19 cellular contexts compared by ENCODE assay signal in the genomic region with DNA sequence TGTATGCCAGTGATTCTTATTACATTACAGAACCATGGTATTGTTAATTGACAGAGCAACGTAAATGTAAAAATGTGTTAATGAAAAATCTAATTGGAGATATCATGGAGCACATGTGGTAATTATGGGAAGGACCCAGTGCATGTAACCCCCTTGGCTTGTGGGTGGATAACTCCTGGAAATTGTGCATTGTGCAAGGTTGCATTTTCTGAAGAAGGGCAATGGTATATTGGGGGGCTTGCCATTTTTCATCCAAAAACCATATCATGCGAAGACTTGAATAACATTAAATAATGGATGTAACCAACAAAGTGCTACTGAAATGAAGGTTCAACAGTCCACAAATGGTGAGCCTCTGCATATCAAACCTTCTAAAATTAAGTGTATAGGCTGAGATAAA. TPM values are rescaled to one million over a fixed set of nuclear protein-coding genes. Genes with fewer than 3 reads are reported as not detected.
DNase-seq lines count a peak whose midpoint lies in the region; ATAC-seq, FAIRE-seq and TF ChIP-seq lines count a peak whose summit lies in the region.
"Had no signal": no experiment of that assay in that cellular context is flagged by ENCODE, and none has a peak within 500 bp of the region (broad histone marks: within the 10 kb centered on the region; RNA-seq: fewer than 3 reads in every experiment).

No MANE protein-coding gene starts in this region.

- H3K9me3 ChIP-seq in A549 = no peaks in the 10 kb centered on the region
- H3K9me3 ChIP-seq in Karpas-422 (ENCODE audit: low read length) = no peaks in the 10 kb centered on the region
- H3K9me3 ChIP-seq in astrocyte (ENCODE audit: insufficient read depth, low read depth, low read length) = no peaks in the 10 kb centered on the region
- no peaks in the 10 kb centered on the region for H3K9me3 ChIP-seq in neutrophil
- H3K9me3 ChIP-seq: BE2C had no signal

- peaks cover 2% of the 10 kb centered on the region; the same call in 1 of the 2 replicates for H3K79me2 ChIP-seq in Karpas-422 (ENCODE audit: low read length)
- peaks cover 99% of the 10 kb centered on the region for H3K79me2 ChIP-seq in astrocyte (ENCODE audit: insufficient read depth, low read length)

- no peak overlapping the region for H3K9ac ChIP-seq in Karpas-422 (ENCODE audit: low read length)
- H3K9ac ChIP-seq in astrocyte (ENCODE audit: low read length) = no peak overlapping the region
- H3K9ac ChIP-seq: KMS-11 had no signal

- no peak for TF ChIP-seq RAD21 in A549 (conservative IDR thresholded peaks at IDR 0.05 in 1 of 2, IDR thresholded peaks at IDR 0.05 in 1 of 2)

- no peak for ATAC-seq in A549
- no peak for ATAC-seq in GM21526 (IDR thresholded peaks at IDR 0.05; ENCODE audit: low FRiP score, unreplicated experiment)

- TF ChIP-seq CTCF in A549 (IDR thresholded peaks at IDR 0.05) = no peak
- no peak for TF ChIP-seq CTCF in astrocyte (IDR thresholded peaks at IDR 0.05; ENCODE audit: insufficient read depth, low read depth, low read length)
- no peak for TF ChIP-seq CTCF in neutrophil (IDR thresholded peaks at IDR 0.05)

- DNase-seq in A549 (ENCODE audit: low read depth in 1 of 2, low spot score in 1 of 2) = no peak
- DNase-seq in Karpas-422 = no peak
- no peak for DNase-seq in astrocyte (ENCODE audit: low read depth)
- DNase-seq in stimulated activated CD4-positive, alpha-beta T cell treated with anti-CD3 and anti-CD28 coated beads, Interleukin-12 subunit alpha, Interleukin-12 subunit beta, amount 100 ng/mL, for 4 hours = no peak
- DNase-seq in NCI-H146 treated with DMSO at 0.1 percent for 48 hours (lab: John Stamatoyannopoulos, UW; ENCODE audit: unreplicated experiment) = no peak
- DNase-seq: BE2C; CD4-positive, alpha-beta memory T cell; DMS153; DMS79 treated with DMSO at 0.1 percent for 48 hours; EL; HCEC 1CT had no signal

- TF ChIP-seq POLR2A in A549 (IDR thresholded peaks at IDR 0.05; ENCODE audit: low read length) = no peak

- no peak overlapping the region for H3K4me3 Mint-ChIP-seq in astrocyte (ENCODE audit: unreplicated experiment)
- H3K4me3 Mint-ChIP-seq: CD4-positive, alpha-beta memory T cell had no signal

- H3K27me3 ChIP-seq in Karpas-422 (ENCODE audit: low read length) (no peaks in the 10 kb centered on the region), astrocyte (ENCODE audit: insufficient read depth, low read length) (no peaks in the 10 kb centered on the region), neutrophil (no peaks in the 10 kb centered on the region)
- H3K27me3 ChIP-seq: BE2C had no signal

- TF ChIP-seq EP300 in A549 (IDR thresholded peaks at IDR 0.05) = no peak

- H3K4me2 ChIP-seq in A549 (no peak overlapping the region), Karpas-422 (ENCODE audit: low read depth, low read length, poor library complexity, severe bottlenecking) (peak overlapping the region; percentile 8), astrocyte (ENCODE audit: low read length) (no peak overlapping the region)
- H3K4me2 ChIP-seq: KMS-11 had no signal

- H3K4me3 ChIP-seq in A549 (no peak overlapping the region), Karpas-422 (ENCODE audit: low read length) (no peak overlapping the region), astrocyte (ENCODE audit: insufficient read depth, low read depth, low read length) (no peak overlapping the region), neutrophil (ENCODE audit: low read depth in 1 of 2, low read length in 1 of 2) (no peak overlapping the region)

- peaks cover 31% of the 10 kb centered on the region for H3K4me1 Mint-ChIP-seq in astrocyte (ENCODE audit: low read depth, unreplicated experiment)
- H3K4me1 Mint-ChIP-seq: CD4-positive, alpha-beta memory T cell had no signal

- POLR2A ChIA-PET in A549 (lab: Yijun Ruan, JAX) = no interaction called here

- no peaks in the 10 kb centered on the region for H3K36me3 ChIP-seq in Karpas-422 (ENCODE audit: insufficient read depth, low read length)
- H3K36me3 ChIP-seq in astrocyte (ENCODE audit: insufficient read depth, low read length) = peaks cover 18% of the 10 kb centered on the region
- peaks cover 4% of the 10 kb centered on the region for H3K36me3 ChIP-seq in neutrophil

- no peak for FAIRE-seq in A549 (lab: Jason Lieb, UNC)
- FAIRE-seq in astrocyte (lab: Jason Lieb, UNC) = no peak
- FAIRE-seq: D721Med, G401.6, GM12891, GM19239 had no signal

- no peaks in the 10 kb centered on the region for H4K20me1 ChIP-seq in Karpas-422 (ENCODE audit: insufficient read depth, low read depth, low read length)
- H4K20me1 ChIP-seq in astrocyte (ENCODE audit: insufficient read depth, low read length) = peaks cover 88% of the 10 kb centered on the region

- H3K4me1 ChIP-seq in A549 = peaks cover 83% of the 10 kb centered on the region
- H3K4me1 ChIP-seq in Karpas-422 (ENCODE audit: low read length) = peaks cover 63% of the 10 kb centered on the region
- no peaks in the 10 kb centered on the region for H3K4me1 ChIP-seq in astrocyte (ENCODE audit: insufficient read depth, low read length)
- H3K4me1 ChIP-seq in neutrophil (ENCODE audit: control insufficient read depth in 1 of 2, insufficient read depth in 1 of 2, low read depth in 1 of 2, low read length in 1 of 2) = peaks cover 65 to 86% of the 10 kb centered on the region in 2 experiments

- H3K27ac ChIP-seq in A549 = no peak overlapping the region
- no peak overlapping the region for H3K27ac ChIP-seq in Karpas-422 (ENCODE audit: low read length)
- H3K27ac ChIP-seq in astrocyte (ENCODE audit: low read depth, low read length) = no peak overlapping the region
- peak overlapping the region; percentile 93 for H3K27ac ChIP-seq in neutrophil
- H3K27ac ChIP-seq: C4-2B, KMS-11 had no signal

- H3K9me2 ChIP-seq in Karpas-422 (replicated peaks; ENCODE audit: insufficient read depth, low read length) = no peaks in the 10 kb centered on the region

- 95% methylated on average over 2 of the region's 2 CpGs for WGBS in A549 (ENCODE audit: missing lambda C conversion rate)

- H3K9me3 Mint-ChIP-seq in astrocyte (ENCODE audit: unreplicated experiment) = no peaks in the 10 kb centered on the region

- H3K27ac Mint-ChIP-seq in astrocyte (ENCODE audit: unreplicated experiment) = peak overlapping the region; percentile 30
- H3K27ac Mint-ChIP-seq: CD4-positive, alpha-beta memory T cell had no signal

- CTCF ChIA-PET in A549 (lab: Yijun Ruan, JAX) = interaction anchor here (2.4 kb wide), 1 partner anchor 49 kb away, joined by 7 read pairs; no protein-coding TSS in a partner anchor

- H3K27me3 Mint-ChIP-seq in astrocyte (ENCODE audit: low read depth, unreplicated experiment) = no peaks in the 10 kb centered on the region
- H3K27me3 Mint-ChIP-seq: CD4-positive, alpha-beta memory T cell had no signal

- no peak overlapping the region for H2AFZ ChIP-seq in Karpas-422 (ENCODE audit: low read length)
- no peak overlapping the region for H2AFZ ChIP-seq in astrocyte (ENCODE audit: low read depth, low read length)

- peaks cover 22% of the 10 kb centered on the region for H3K36me3 Mint-ChIP-seq in astrocyte (ENCODE audit: low read depth, unreplicated experiment)
- H3K36me3 Mint-ChIP-seq: CD4-positive, alpha-beta memory T cell had no signal

TF ChIP-seq in A549, 52 proteins besides CTCF, POLR2A, EP300 and RAD21:
- TF ChIP-seq, protein P1, sequence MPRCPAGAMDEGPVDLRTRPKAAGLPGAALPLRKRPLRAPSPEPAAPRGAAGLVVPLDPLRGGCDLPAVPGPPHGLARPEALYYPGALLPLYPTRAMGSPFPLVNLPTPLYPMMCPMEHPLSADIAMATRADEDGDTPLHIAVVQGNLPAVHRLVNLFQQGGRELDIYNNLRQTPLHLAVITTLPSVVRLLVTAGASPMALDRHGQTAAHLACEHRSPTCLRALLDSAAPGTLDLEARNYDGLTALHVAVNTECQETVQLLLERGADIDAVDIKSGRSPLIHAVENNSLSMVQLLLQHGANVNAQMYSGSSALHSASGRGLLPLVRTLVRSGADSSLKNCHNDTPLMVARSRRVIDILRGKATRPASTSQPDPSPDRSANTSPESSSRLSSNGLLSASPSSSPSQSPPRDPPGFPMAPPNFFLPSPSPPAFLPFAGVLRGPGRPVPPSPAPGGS (IDR thresholded peaks at IDR 0.05) = no peak
- TF ChIP-seq JUNB (IDR thresholded peaks at IDR 0.05) (no peak), MAFK (IDR thresholded peaks at IDR 0.05; ENCODE audit: partially characterized antibody) (peak; percentile 73), TFCP2L1 (CRISPR knock-in tag; IDR thresholded peaks at IDR 0.05) (no peak)

RNA-seq across cellular contexts. Expression of a gene that starts 47.6 kb away (rescaled TPM):
- polyA plus RNA-seq in A549 (2011; rRNA removed) = 369 and 454 TPM in 2 replicates
- polyA plus RNA-seq in A549 (2012; cell fraction: cytosol; rRNA removed) = 308 and 386 TPM in 2 replicates
- polyA plus RNA-seq in A549 (2012; cell fraction: nucleus; rRNA removed) = 121 and 135 TPM in 2 replicates
- 381 to 414 TPM (median 391 TPM) in 3 replicates for polyA plus RNA-seq in A549 (2017; fragmentation: RNase III; extraction: RNeasy Plus Mini Kit Qiagen cat#74134 plus additional on column Dnase treatment)
- 48.8 and 53.9 TPM in 2 replicates for polyA minus RNA-seq in A549 (2011; rRNA and poly(A)+ RNA removed)
- 25.8 and 34.6 TPM in 2 replicates for total RNA-seq in Karpas-422 (2014; rRNA removed; shearing (Covaris generic); ENCODE audit: low replicate concordance)
- total RNA-seq in astrocyte = 260 and 273 TPM in 2 replicates
